In the genomic region with DNA sequence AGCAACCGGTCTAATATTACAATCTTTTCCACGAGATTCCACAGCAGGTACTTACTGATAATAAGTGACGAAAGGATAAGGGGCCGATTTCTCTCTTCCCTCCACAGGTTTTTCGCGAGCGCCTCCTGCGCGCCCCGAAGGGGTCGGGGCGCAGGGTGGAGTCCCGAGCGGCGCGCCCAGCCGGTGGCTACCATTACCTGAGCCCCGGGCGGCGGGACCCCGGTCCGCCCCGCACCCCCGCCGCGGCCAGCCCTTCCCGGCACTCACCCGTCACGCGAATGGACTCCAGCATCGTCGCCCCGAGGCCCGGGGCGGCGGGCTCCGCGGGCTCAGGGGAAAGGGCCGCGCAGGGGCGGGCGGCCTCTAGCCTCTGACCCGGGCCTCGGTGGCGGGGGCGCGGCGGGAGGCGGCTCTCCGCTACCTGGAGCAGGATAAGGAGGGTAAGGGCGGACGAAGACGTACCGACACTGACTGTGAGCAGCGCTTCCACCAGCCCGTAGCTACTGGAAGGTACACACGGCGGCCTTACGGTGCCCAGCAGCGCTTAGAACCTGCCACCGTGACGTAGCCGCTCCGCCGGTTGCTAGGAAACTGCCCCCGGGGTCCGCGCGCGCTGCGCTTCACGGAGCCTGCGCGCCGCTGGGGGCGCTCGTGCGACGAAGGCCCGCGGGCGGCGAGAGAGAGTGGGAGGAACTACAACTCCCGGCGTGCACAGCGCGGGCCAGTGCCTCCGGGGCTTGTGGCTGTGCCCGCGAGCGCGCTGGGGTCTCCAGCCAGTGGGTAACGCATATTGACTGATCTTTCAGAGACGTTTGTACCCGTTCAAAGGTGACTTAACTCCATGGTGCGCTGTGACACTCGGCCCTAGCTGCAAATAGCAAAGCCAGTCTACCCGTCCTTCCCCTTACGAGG, we compare ENCODE assay signal across 1 cellular context.
A peak's percentile ranks its signal among the peaks of the same experiment; 100 is the strongest.
TF ChIP-seq lines count a peak whose summit lies in the region.

No MANE protein-coding gene starts in this region.

TF ChIP-seq in HEK293, 187 proteins besides CTCF, POLR2A, EP300 and RAD21 (continued from another document and continues in another):
- TF ChIP-seq ZNF518A (tag by site-specific recombination; conservative IDR thresholded peaks at IDR 0.05; ENCODE audit: low read depth) (no peak), ZNF133 (tag by site-specific recombination; IDR thresholded peaks at IDR 0.05) (no peak), ZNF221 (tag by site-specific recombination; IDR thresholded peaks at IDR 0.05; ENCODE audit: borderline replicate concordance) (no peak), ZNF174 (tag by site-specific recombination; IDR thresholded peaks at IDR 0.05) (no peak), ZSCAN5A (tag by site-specific recombination; IDR thresholded peaks at IDR 0.05) (no peak), ZBTB7A (tag by site-specific recombination; IDR thresholded peaks at IDR 0.05; ENCODE audit: low read depth) (no peak), ZNF658 (tag by site-specific recombination; IDR thresholded peaks at IDR 0.05) (no peak), REST (tag by site-specific recombination; IDR thresholded peaks at IDR 0.05) (no peak), ZNF311 (tag by site-specific recombination; IDR thresholded peaks at IDR 0.05; ENCODE audit: borderline replicate concordance) (no peak), PRDM10 (tag by site-specific recombination; IDR thresholded peaks at IDR 0.05) (peak; percentile 44; the same call in 1 of the 2 replicates), IKZF3 (tag by site-specific recombination; IDR thresholded peaks at IDR 0.05) (no peak), ZNF837 (tag by site-specific recombination; IDR thresholded peaks at IDR 0.05) (no peak), ZBTB17 (tag by site-specific recombination; IDR thresholded peaks at IDR 0.05) (peak; percentile 44; the same call in 1 of the 2 replicates), ZNF600 (tag by site-specific recombination; IDR thresholded peaks at IDR 0.05) (no peak), PRDM1 (tag by site-specific recombination; IDR thresholded peaks at IDR 0.05) (no peak), SCRT2 (tag by site-specific recombination; IDR thresholded peaks at IDR 0.05) (no peak), ZNF391 (tag by site-specific recombination; IDR thresholded peaks at IDR 0.05; ENCODE audit: borderline replicate concordance, low read depth) (no peak), ZNF670 (tag by site-specific recombination; IDR thresholded peaks at IDR 0.05; ENCODE audit: low read depth) (no peak), ZNF707 (tag by site-specific recombination; IDR thresholded peaks at IDR 0.05) (no peak), ZSCAN23 (tag by site-specific recombination; IDR thresholded peaks at IDR 0.05) (no peak), GLI4 (tag by site-specific recombination; IDR thresholded peaks at IDR 0.05) (no peak), ZNF223 (tag by site-specific recombination; IDR thresholded peaks at IDR 0.05) (no peak), ZNF555 (tag by site-specific recombination; conservative IDR thresholded peaks at IDR 0.05) (no peak)
- TF ChIP-seq, protein P1, sequence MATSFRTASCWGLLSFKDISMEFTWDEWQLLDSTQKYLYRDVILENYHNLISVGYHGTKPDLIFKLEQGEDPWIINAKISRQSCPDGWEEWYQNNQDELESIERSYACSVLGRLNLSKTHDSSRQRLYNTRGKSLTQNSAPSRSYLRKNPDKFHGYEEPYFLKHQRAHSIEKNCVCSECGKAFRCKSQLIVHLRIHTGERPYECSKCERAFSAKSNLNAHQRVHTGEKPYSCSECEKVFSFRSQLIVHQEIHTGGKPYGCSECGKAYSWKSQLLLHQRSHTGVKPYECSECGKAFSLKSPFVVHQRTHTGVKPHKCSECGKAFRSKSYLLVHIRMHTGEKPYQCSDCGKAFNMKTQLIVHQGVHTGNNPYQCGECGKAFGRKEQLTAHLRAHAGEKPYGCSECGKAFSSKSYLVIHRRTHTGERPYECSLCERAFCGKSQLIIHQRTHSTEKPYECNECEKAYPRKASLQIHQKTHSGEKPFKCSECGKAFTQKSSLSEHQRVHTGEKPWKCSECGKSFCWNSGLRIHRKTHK (tag by site-specific recombination; IDR thresholded peaks at IDR 0.05): no peak
- TF ChIP-seq, protein P2, sequence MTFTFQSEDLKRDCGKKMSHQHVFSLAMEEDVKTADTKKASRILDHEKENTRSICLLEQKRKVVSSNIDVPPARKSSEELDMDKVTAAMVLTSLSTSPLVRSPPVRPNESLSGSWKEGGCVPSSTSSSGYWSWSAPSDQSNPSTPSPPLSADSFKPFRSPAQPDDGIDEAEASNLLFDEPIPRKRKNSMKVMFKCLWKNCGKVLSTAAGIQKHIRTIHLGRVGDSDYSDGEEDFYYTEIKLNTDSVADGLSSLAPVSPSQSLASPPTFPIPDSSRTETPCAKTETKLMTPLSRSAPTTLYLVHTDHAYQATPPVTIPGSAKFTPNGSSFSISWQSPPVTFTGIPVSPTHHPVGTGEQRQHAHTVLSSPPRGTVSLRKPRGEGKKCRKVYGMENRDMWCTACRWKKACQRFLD (tag by site-specific recombination; IDR thresholded peaks at IDR 0.05): no peak
- TF ChIP-seq, protein P3, sequence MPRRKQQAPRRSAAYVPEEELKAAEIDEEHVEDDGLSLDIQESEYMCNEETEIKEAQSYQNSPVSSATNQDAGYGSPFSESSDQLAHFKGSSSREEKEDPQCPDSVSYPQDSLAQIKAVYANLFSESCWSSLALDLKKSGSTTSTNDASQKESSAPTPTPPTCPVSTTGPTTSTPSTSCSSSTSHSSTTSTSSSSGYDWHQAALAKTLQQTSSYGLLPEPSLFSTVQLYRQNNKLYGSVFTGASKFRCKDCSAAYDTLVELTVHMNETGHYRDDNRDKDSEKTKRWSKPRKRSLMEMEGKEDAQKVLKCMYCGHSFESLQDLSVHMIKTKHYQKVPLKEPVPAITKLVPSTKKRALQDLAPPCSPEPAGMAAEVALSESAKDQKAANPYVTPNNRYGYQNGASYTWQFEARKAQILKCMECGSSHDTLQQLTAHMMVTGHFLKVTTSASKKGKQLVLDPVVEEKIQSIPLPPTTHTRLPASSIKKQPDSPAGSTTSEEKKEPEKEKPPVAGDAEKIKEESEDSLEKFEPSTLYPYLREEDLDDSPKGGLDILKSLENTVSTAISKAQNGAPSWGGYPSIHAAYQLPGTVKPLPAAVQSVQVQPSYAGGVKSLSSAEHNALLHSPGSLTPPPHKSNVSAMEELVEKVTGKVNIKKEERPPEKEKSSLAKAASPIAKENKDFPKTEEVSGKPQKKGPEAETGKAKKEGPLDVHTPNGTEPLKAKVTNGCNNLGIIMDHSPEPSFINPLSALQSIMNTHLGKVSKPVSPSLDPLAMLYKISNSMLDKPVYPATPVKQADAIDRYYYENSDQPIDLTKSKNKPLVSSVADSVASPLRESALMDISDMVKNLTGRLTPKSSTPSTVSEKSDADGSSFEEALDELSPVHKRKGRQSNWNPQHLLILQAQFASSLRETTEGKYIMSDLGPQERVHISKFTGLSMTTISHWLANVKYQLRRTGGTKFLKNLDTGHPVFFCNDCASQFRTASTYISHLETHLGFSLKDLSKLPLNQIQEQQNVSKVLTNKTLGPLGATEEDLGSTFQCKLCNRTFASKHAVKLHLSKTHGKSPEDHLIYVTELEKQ (tag by site-specific recombination; IDR thresholded peaks at IDR 0.05; ENCODE audit: borderline replicate concordance): no peak
- TF ChIP-seq, protein P4, sequence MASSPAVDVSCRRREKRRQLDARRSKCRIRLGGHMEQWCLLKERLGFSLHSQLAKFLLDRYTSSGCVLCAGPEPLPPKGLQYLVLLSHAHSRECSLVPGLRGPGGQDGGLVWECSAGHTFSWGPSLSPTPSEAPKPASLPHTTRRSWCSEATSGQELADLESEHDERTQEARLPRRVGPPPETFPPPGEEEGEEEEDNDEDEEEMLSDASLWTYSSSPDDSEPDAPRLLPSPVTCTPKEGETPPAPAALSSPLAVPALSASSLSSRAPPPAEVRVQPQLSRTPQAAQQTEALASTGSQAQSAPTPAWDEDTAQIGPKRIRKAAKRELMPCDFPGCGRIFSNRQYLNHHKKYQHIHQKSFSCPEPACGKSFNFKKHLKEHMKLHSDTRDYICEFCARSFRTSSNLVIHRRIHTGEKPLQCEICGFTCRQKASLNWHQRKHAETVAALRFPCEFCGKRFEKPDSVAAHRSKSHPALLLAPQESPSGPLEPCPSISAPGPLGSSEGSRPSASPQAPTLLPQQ (tag by site-specific recombination; IDR thresholded peaks at IDR 0.05): 0 out of 2 replicates have a peak, but pooled peaks have one; percentile 12
